In the genomic region with DNA sequence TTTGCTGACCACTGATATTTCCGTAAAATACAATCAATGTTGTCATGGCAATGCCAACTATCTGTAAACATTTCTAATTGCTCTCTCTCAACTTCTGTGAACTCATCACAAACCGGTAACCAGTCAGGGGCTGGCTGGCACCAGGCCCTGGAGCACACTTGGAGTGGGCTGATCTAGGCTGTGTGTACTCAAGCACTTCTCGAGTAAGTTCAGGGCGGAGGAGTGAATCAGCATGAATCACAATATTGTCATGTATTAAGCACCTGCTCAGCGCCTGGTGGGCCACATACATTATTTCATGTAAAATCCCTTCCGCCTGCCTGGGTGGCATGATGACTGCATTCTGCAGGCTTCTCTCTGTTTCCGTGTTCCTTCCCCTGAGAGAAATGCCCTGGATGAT, we compare ENCODE assay signal across 10 cellular contexts.
DNase-seq lines count a peak whose midpoint lies in the region; ATAC-seq and TF ChIP-seq lines count a peak whose summit lies in the region.
"Had no signal": no experiment of that assay in that cellular context is flagged by ENCODE, and none has a peak within 500 bp of the region (broad histone marks: within the 10 kb centered on the region; RNA-seq: fewer than 3 reads in every experiment).

No MANE protein-coding gene starts in this region.

- no peaks in the 10 kb centered on the region for H3K4me1 ChIP-seq in breast epithelium
- peaks cover 11% of the 10 kb centered on the region for H3K4me1 ChIP-seq in RWPE2 (ENCODE audit: insufficient read depth, poor library complexity, severe bottlenecking)
- H3K4me1 ChIP-seq in hepatocyte (ENCODE audit: insufficient read depth), result peaks cover 22% of the 10 kb centered on the region
- H3K4me1 ChIP-seq: BLaER1 had no signal

- DNase-seq in MCF 10A (ENCODE audit: unreplicated experiment) (peak; percentile 89), breast epithelium (ENCODE audit: low spot score in 2 of 2) (no peak), RWPE2 (ENCODE audit: low spot score) (peak; percentile 88), hepatocyte (ENCODE audit: low spot score) (peak; percentile 64), ureter (ENCODE audit: low spot score) (peak; percentile 44)
- DNase-seq: stimulated activated CD4-positive, alpha-beta T cell treated with anti-CD3 and anti-CD28 coated beads, Interleukin-15, amount 100 ng/mL, for 24 hours had no signal

- H3K4me3 Mint-ChIP-seq in MCF 10A (ENCODE audit: unreplicated experiment), result no peak overlapping the region

- no peaks in the 10 kb centered on the region for H3K36me3 Mint-ChIP-seq in MCF 10A (ENCODE audit: insufficient read depth, unreplicated experiment)

- TF ChIP-seq CTCF in MCF 10A (IDR thresholded peaks at IDR 0.05; ENCODE audit: unreplicated experiment) (no peak), breast epithelium (IDR thresholded peaks at IDR 0.05) (no peak), RWPE2 (IDR thresholded peaks at IDR 0.05; ENCODE audit: poor library complexity, severe bottlenecking) (no peak), hepatocyte (IDR thresholded peaks at IDR 0.05; ENCODE audit: poor library complexity) (no peak)

- POLR2A ChIA-PET in MCF 10A (lab: Yijun Ruan, JAX), result no interaction called here

- no peaks in the 10 kb centered on the region for H4K20me1 ChIP-seq in hepatocyte (ENCODE audit: insufficient read depth, poor library complexity, severe bottlenecking)
- H4K20me1 ChIP-seq: BLaER1 had no signal

- no peak overlapping the region for H3K4me2 ChIP-seq in hepatocyte
- H3K4me2 ChIP-seq: BLaER1 had no signal

- H3K9me3 ChIP-seq in breast epithelium, result no peaks in the 10 kb centered on the region
- no peaks in the 10 kb centered on the region for H3K9me3 ChIP-seq in RWPE2 (ENCODE audit: severe bottlenecking)
- no peaks in the 10 kb centered on the region for H3K9me3 ChIP-seq in hepatocyte (ENCODE audit: low read depth)
- H3K9me3 ChIP-seq: BLaER1 had no signal

- WGBS in hepatocyte (ENCODE audit: low lambda C conversion rate, missing lambda C conversion rate), result 74% methylated on average over 7 of the region's 7 CpGs

- H3K4me3 ChIP-seq in breast epithelium, result no peak overlapping the region
- no peak overlapping the region for H3K4me3 ChIP-seq in RWPE2 (ENCODE audit: severe bottlenecking)
- no peak overlapping the region for H3K4me3 ChIP-seq in hepatocyte
- H3K4me3 ChIP-seq: BLaER1 had no signal

- no peak overlapping the region for H3K27ac ChIP-seq in breast epithelium
- H3K27ac ChIP-seq in RWPE2 (ENCODE audit: poor library complexity, severe bottlenecking), result no peak overlapping the region
- peak overlapping the region; percentile 73 for H3K27ac ChIP-seq in hepatocyte
- H3K27ac ChIP-seq: BLaER1 had no signal

- TF ChIP-seq POLR2A in breast epithelium (IDR thresholded peaks at IDR 0.05), result no peak

- H2AFZ ChIP-seq in hepatocyte, result no peak overlapping the region

- ATAC-seq in RWPE2 (ENCODE audit: low read depth) (peak; percentile 99), GM18520 (IDR thresholded peaks at IDR 0.05; ENCODE audit: unreplicated experiment) (no peak), GM18517 (IDR thresholded peaks at IDR 0.05; ENCODE audit: unreplicated experiment) (no peak), HG02759 (IDR thresholded peaks at IDR 0.05; ENCODE audit: unreplicated experiment) (no peak)

- intact Hi-C loops in MCF 10A (cut with micrococcal nuclease) (no loop called here), breast epithelium (cut with DNase I; ENCODE audit: low total_unique reads) (no loop called here)

- H3K9me3 Mint-ChIP-seq in MCF 10A (ENCODE audit: unreplicated experiment), result no peaks in the 10 kb centered on the region

- H3K36me3 ChIP-seq in breast epithelium (no peaks in the 10 kb centered on the region), RWPE2 (ENCODE audit: low read depth) (no peaks in the 10 kb centered on the region), hepatocyte (replicated peaks; ENCODE audit: insufficient read depth, low read depth) (no peaks in the 10 kb centered on the region)
- H3K36me3 ChIP-seq: BLaER1 had no signal

- no peaks in the 10 kb centered on the region for H3K27me3 Mint-ChIP-seq in MCF 10A (ENCODE audit: insufficient read depth, unreplicated experiment)

- no peaks in the 10 kb centered on the region for H3K9me2 ChIP-seq in hepatocyte (replicated peaks; ENCODE audit: insufficient read depth)

- H3K79me2 ChIP-seq in hepatocyte, result no peaks in the 10 kb centered on the region

- H3K4me1 Mint-ChIP-seq in MCF 10A (ENCODE audit: insufficient read depth, unreplicated experiment), result peaks cover 17% of the 10 kb centered on the region

- H3K27me3 ChIP-seq in breast epithelium, result no peaks in the 10 kb centered on the region
- no peaks in the 10 kb centered on the region for H3K27me3 ChIP-seq in RWPE2 (ENCODE audit: insufficient read depth, poor library complexity, severe bottlenecking)
- peaks cover 3% of the 10 kb centered on the region for H3K27me3 ChIP-seq in hepatocyte
- H3K27me3 ChIP-seq: BLaER1 had no signal

- peak overlapping the region; percentile 7 for H3K27ac Mint-ChIP-seq in MCF 10A (ENCODE audit: low read depth, unreplicated experiment)

- BruUV-seq in MCF 10A (replicated peaks; lab: Mats Ljungman, UMichigan), result no TSS peak

- CTCF ChIA-PET in MCF 10A (lab: Yijun Ruan, JAX), result interaction anchor here (0.9 to 1.4 kb wide), 2 partner anchors 59 to 60 kb away, joined by 3 to 5 read pairs; no protein-coding TSS in a partner anchor

Comparison
In these comparisons a context has a peak if more than half of its experiments do, and no peak if none do; other contexts are left out.
1. DNase-seq: peak in MCF 10A (single experiment), RWPE2 (single experiment), hepatocyte (single experiment) and ureter (single experiment); none in breast epithelium (0 of 2).